ENCODE assay signal across 20 cellular contexts in genomic region chrX:57641338-57641737, GRCh38. TPM values are rescaled to one million over a fixed set of nuclear protein-coding genes. Genes with fewer than 3 reads are reported as not detected.
DNase-seq lines count a peak whose midpoint lies in the region; ATAC-seq, FAIRE-seq and TF ChIP-seq lines count a peak whose summit lies in the region.
"Had no signal": no experiment of that assay in that cellular context is flagged by ENCODE, and none has a peak within 500 bp of the region (broad histone marks: within the 10 kb centered on the region; RNA-seq: fewer than 3 reads in every experiment).

No MANE protein-coding gene starts in this region.

- H3K9me3 ChIP-seq in mammary epithelial cell (replicated peaks; ENCODE audit: insufficient read depth, low read length) (no peaks in the 10 kb centered on the region), hepatocyte (ENCODE audit: low read depth) (peaks cover 8% of the 10 kb centered on the region), pancreas (no peaks in the 10 kb centered on the region)
- H3K9me3 ChIP-seq: BE2C had no signal

- no peak overlapping the region for H3K9ac ChIP-seq in mammary epithelial cell (ENCODE audit: insufficient read depth, low read length)

- dilution Hi-C loops in mammary epithelial cell (cut with HindIII; ENCODE audit: low sequenced_read_pairs): no loop called here

- in situ Hi-C loops in mammary epithelial cell (cut with MboI; ENCODE audit: low sequenced_read_pairs in 2 of 2): no loop called here

- WGBS in mammary epithelial cell (ENCODE audit: low coverage, missing lambda C conversion rate): 35% methylated on average over 2 of the region's 2 CpGs
- 57% methylated on average over 2 of the region's 2 CpGs for WGBS in hepatocyte (ENCODE audit: low lambda C conversion rate, missing lambda C conversion rate)
- WGBS in pancreas, 2 donors: 46 to 67% methylated on average over 2 of the region's 2 CpGs

- H3K9me2 ChIP-seq in hepatocyte (replicated peaks; ENCODE audit: insufficient read depth): no peaks in the 10 kb centered on the region

- no peak for DNase-seq in GM19239 (ENCODE audit: insufficient read length, low spot score)
- DNase-seq in mammary epithelial cell: peak; percentile 25
- no peak for DNase-seq in hepatocyte (ENCODE audit: low spot score)
- DNase-seq in pancreas: no peak
- no peak for DNase-seq in Right ventricle myocardium superior
- no peak for DNase-seq in AG20443 (ENCODE audit: low spot score)
- DNase-seq: BE2C; CD4-positive, alpha-beta memory T cell; DMS153; DMS79 treated with DMSO at 0.1 percent for 48 hours; EL; GOT3; H9 had no signal

- H3K4me2 ChIP-seq in mammary epithelial cell (ENCODE audit: insufficient read depth, low read depth, low read length): no peak overlapping the region
- no peak overlapping the region for H3K4me2 ChIP-seq in hepatocyte

- no TSS peak for BruUV-seq in mammary epithelial cell (replicated peaks; lab: Mats Ljungman, UMichigan)

- CTCF ChIA-PET in mammary epithelial cell (lab: Charles Lee; ENCODE audit: low non-redundant PET): no interaction called here

- intact Hi-C loops in mammary epithelial cell (cut with micrococcal nuclease): no loop called here
- intact Hi-C loops in pancreas (cut with DNase I): no loop called here
- intact Hi-C loops in Right ventricle myocardium superior (cut with DNase I): no loop called here

- H3K4me1 ChIP-seq in mammary epithelial cell (ENCODE audit: insufficient read depth, low read length) (no peaks in the 10 kb centered on the region), hepatocyte (ENCODE audit: insufficient read depth) (no peaks in the 10 kb centered on the region), pancreas (no peaks in the 10 kb centered on the region)
- H3K4me1 ChIP-seq: BE2C had no signal

- no peak overlapping the region for H3K4me3 ChIP-seq in mammary epithelial cell (replicated peaks in 1 of 3; ENCODE audit: insufficient read depth in 1 of 3, low read depth in 2 of 3, low read length in 3 of 3)
- H3K4me3 ChIP-seq in hepatocyte: no peak overlapping the region
- H3K4me3 ChIP-seq in pancreas: no peak overlapping the region

- TF ChIP-seq CTCF in mammary epithelial cell (conservative IDR thresholded peaks at IDR 0.05 in 1 of 2, IDR thresholded peaks at IDR 0.05 in 1 of 2; ENCODE audit: extremely low read depth in 1 of 2, insufficient read depth in 1 of 2, low read depth in 1 of 2, low read length in 2 of 2) (no peak), hepatocyte (IDR thresholded peaks at IDR 0.05; ENCODE audit: poor library complexity) (no peak), pancreas (IDR thresholded peaks at IDR 0.05) (no peak)

- H2AFZ ChIP-seq in mammary epithelial cell (ENCODE audit: low read depth, low read length) (no peak overlapping the region), hepatocyte (no peak overlapping the region)

- H4K20me1 ChIP-seq in mammary epithelial cell (ENCODE audit: insufficient read depth, low read length) (no peaks in the 10 kb centered on the region), hepatocyte (ENCODE audit: insufficient read depth, poor library complexity, severe bottlenecking) (no peaks in the 10 kb centered on the region)

- H3K27ac ChIP-seq in mammary epithelial cell (ENCODE audit: insufficient read depth, low read depth, low read length): no peak overlapping the region
- H3K27ac ChIP-seq in hepatocyte: peak overlapping the region; percentile 30
- no peak overlapping the region for H3K27ac ChIP-seq in pancreas
- H3K27ac ChIP-seq: C4-2B had no signal

- ATAC-seq in pancreas (no peak), HG03108 (IDR thresholded peaks at IDR 0.05; ENCODE audit: unreplicated experiment) (no peak), Right ventricle myocardium superior (ENCODE audit: poor library complexity) (no peak)

- peak; percentile 67 for FAIRE-seq in GM19239 (lab: Jason Lieb, UNC)
- FAIRE-seq in pancreas (lab: Jason Lieb, UNC): peak; percentile 91
- FAIRE-seq: A204.1, D721Med, G401.6, GM12891, HTR-8/SVneo had no signal

- H3K36me3 ChIP-seq in mammary epithelial cell (ENCODE audit: insufficient read depth, low read length): no peaks in the 10 kb centered on the region
- no peaks in the 10 kb centered on the region for H3K36me3 ChIP-seq in hepatocyte (replicated peaks; ENCODE audit: insufficient read depth, low read depth)
- no peaks in the 10 kb centered on the region for H3K36me3 ChIP-seq in pancreas
- H3K36me3 ChIP-seq: BE2C had no signal

- no peaks in the 10 kb centered on the region for H3K27me3 ChIP-seq in mammary epithelial cell (ENCODE audit: insufficient read depth, low read length)
- no peaks in the 10 kb centered on the region for H3K27me3 ChIP-seq in hepatocyte
- H3K27me3 ChIP-seq in pancreas: no peaks in the 10 kb centered on the region
- H3K27me3 ChIP-seq: BE2C had no signal

- H3K79me2 ChIP-seq in mammary epithelial cell (ENCODE audit: insufficient read depth, low read length) (no peaks in the 10 kb centered on the region), hepatocyte (no peaks in the 10 kb centered on the region)

RNA-seq across cellular contexts. Expression of gene NLRP2B, which starts 38.7 kb away (rescaled TPM):
- total RNA-seq in mammary epithelial cell: not detected
- polyA plus RNA-seq in mammary epithelial cell: not detected
- not detected for polyA minus RNA-seq in mammary epithelial cell
- total RNA-seq in hepatocyte: not detected in 2 replicates
- 0.06 TPM in 1 of 2 replicates, not detected in the other for polyA plus RNA-seq in hepatocyte
- not detected for total RNA-seq in pancreas
- under 1 TPM in 1 of 2 donors, not detected in 1; 0.02 TPM for polyA plus RNA-seq in pancreas
- not detected for total RNA-seq in Right ventricle myocardium superior
- total RNA-seq: CD4-positive, alpha-beta memory T cell; H9 had no signal
- polyA plus RNA-seq: CD4-positive, alpha-beta memory T cell had no signal

RNA-seq across cellular contexts. Expression of gene ZXDB, which starts 49.5 kb away (rescaled TPM):
- total RNA-seq in mammary epithelial cell (10 to 100 TPM in 1 of 2 donors, 1 to 10 TPM in 1; 9.1 to 12.0 TPM), hepatocyte (12.4 and 14.3 TPM in 2 replicates), pancreas (1 to 10 TPM; 3.1 to 6.1 (median 4.2) TPM), Right ventricle myocardium superior (4.6 TPM)
- polyA plus RNA-seq in mammary epithelial cell (3.7 TPM), hepatocyte (3.1 and 4.1 TPM in 2 replicates), pancreas (1 to 10 TPM; 1.1 to 3.1 TPM)
- 7.8 TPM for polyA minus RNA-seq in mammary epithelial cell
